Comparison of ENCODE assay signal across 40 cellular contexts in the genomic region with DNA sequence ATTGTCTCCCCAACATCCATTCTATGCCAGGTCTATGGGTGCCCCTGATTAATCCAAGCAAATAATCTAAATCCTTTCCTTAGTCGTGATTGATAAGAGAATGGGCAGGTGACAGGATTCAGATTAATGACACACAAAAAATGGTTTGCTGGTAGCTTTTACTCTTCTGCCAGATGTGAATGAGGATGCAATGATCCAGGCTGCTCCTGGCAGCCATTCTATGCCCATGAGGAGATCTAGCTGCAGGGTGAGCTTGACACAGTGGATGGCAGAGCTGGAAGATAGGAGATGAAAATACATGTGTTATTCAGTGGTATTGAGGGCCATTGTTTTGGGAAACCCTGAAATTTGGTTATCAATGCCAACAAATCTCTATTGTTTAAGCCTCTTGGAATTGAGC.
"Had no signal": no experiment of that assay in that cellular context is flagged by ENCODE, and none has a peak within 500 bp of the region (broad histone marks: within the 10 kb centered on the region; RNA-seq: fewer than 3 reads in every experiment).

No MANE protein-coding gene starts in this region.

- H3K4me1 Mint-ChIP-seq: activated naive CD4-positive, alpha-beta T cell treated with anti-CD3 and anti-CD28 coated beads, Interleukin-2, amount 10 ng/mL, durations not matched to agents 7 days and 5 days; activated naive CD4-positive, alpha-beta T cell treated with anti-CD3 and anti-CD28 coated beads, Interleukin-2, amount 50 U/mL, for 24 hours; activated naive CD8-positive, alpha-beta T cell treated with anti-CD3 and anti-CD28 coated beads for 36 hours; activated naive CD8-positive, alpha-beta T cell treated with anti-CD3 and anti-CD28 coated beads, Interleukin-2, amount 10 ng/mL, durations not matched to agents 7 days and 5 days; activated naive CD8-positive, alpha-beta T cell treated with anti-CD3 and anti-CD28 coated beads, Interleukin-2, amount 50 U/mL, for 24 hours; activated T-helper 17 cell treated with anti-CD3 and anti-CD28 coated beads, Interleukin-2, amount 50 U/mL, for 72 hours; brain; central memory CD8-positive, alpha-beta T cell had no signal

- H3K4me1 ChIP-seq: adrenal gland, body of pancreas, breast epithelium had no signal

- H3K36me3 ChIP-seq: adrenal gland, brain microvascular endothelial cell, breast epithelium, cardiac muscle cell had no signal

- H3K27me3 ChIP-seq: adrenal gland, ascending aorta, body of pancreas, brain microvascular endothelial cell, breast epithelium, cardiac muscle cell had no signal

- H3K27me3 Mint-ChIP-seq: activated naive CD4-positive, alpha-beta T cell treated with anti-CD3 and anti-CD28 coated beads, Interleukin-2, amount 10 ng/mL, durations not matched to agents 7 days and 5 days; activated naive CD4-positive, alpha-beta T cell treated with anti-CD3 and anti-CD28 coated beads, Interleukin-2, amount 50 U/mL, for 24 hours; activated naive CD8-positive, alpha-beta T cell; activated naive CD8-positive, alpha-beta T cell treated with anti-CD3 and anti-CD28 coated beads for 36 hours; activated naive CD8-positive, alpha-beta T cell treated with anti-CD3 and anti-CD28 coated beads, Interleukin-2, amount 10 ng/mL, durations not matched to agents 7 days and 5 days; activated naive CD8-positive, alpha-beta T cell treated with anti-CD3 and anti-CD28 coated beads, Interleukin-2, amount 50 U/mL, for 24 hours; activated T-cell treated with anti-CD3 and anti-CD28 coated beads, Interleukin-2, amount 50 U/mL, for 24 hours; activated T-helper 17 cell treated with anti-CD3 and anti-CD28 coated beads, Interleukin-2, amount 50 U/mL, for 72 hours; brain; central memory CD8-positive, alpha-beta T cell had no signal

- H3K4me3 ChIP-seq: adrenal gland, ascending aorta, body of pancreas, breast epithelium, cardiac muscle cell had no signal

- DNase-seq: activated effector memory CD4-positive, alpha-beta T cell treated with anti-CD3 and anti-CD28 coated beads, Interleukin-2, amount 50 U/mL, for 16 hours; activated effector memory CD4-positive, alpha-beta T cell treated with Interleukin-2 at 50 U/mL for 16 hours; activated gamma-delta T cell; activated gamma-delta T cell treated with Interleukin-2 at 50 U/mL for 16 hours; activated naive CD4-positive, alpha-beta T cell; activated naive CD4-positive, alpha-beta T cell treated with anti-CD3 and anti-CD28 coated beads for 36 hours; activated naive CD4-positive, alpha-beta T cell treated with anti-CD3 and anti-CD28 coated beads, Interleukin-2, amount 10 ng/mL, durations not matched to agents 7 days and 5 days; activated naive CD4-positive, alpha-beta T cell treated with anti-CD3 and anti-CD28 coated beads, Interleukin-2, amount 50 U/mL, for 16 hours; activated naive CD4-positive, alpha-beta T cell treated with Interleukin-2 at 50 U/mL for 16 hours; activated naive CD8-positive, alpha-beta T cell treated with anti-CD3 and anti-CD28 coated beads for 36 hours; activated naive CD8-positive, alpha-beta T cell treated with anti-CD3 and anti-CD28 coated beads, Interleukin-2, amount 10 ng/mL, durations not matched to agents 7 days and 5 days; activated naive CD8-positive, alpha-beta T cell treated with anti-CD3 and anti-CD28 coated beads, Interleukin-2, amount 50 U/mL, for 24 hours; activated T-cell treated with anti-CD3 and anti-CD28 coated beads, Interleukin-2, amount 50 U/mL, for 1 hour; activated T-cell treated with anti-CD3 and anti-CD28 coated beads, Interleukin-2, amount 50 U/mL, for 24 hours; activated T-cell treated with anti-CD3 and anti-CD28 coated beads, Interleukin-2, amount 50 U/mL, for 4 hours; activated T-cell treated with anti-CD3 and anti-CD28 coated beads, Interleukin-2, amount 50 U/mL, for 48 hours; activated T-cell treated with anti-CD3 and anti-CD28 coated beads, Interleukin-2, amount 50 U/mL, for 72 hours; adrenal gland; amniotic stem cell; amygdala; anterior cingulate cortex; aorta; body of pancreas; brain microvascular endothelial cell; caudate nucleus; central memory CD4-positive, alpha-beta T cell; cerebellar nuclear complex had no signal

- ATAC-seq: activated naive CD4-positive, alpha-beta T cell treated with anti-CD3 and anti-CD28 coated beads, Interleukin-2, amount 50 U/mL, for 72 hours; activated naive CD8-positive, alpha-beta T cell treated with anti-CD3 and anti-CD28 coated beads, Interleukin-2, amount 50 U/mL, for 24 hours; activated T-cell treated with anti-CD3 and anti-CD28 coated beads, Interleukin-2, amount 50 U/mL, for 4 hours; activated T-cell treated with anti-CD3 and anti-CD28 coated beads, Interleukin-2, amount 50 U/mL, for 72 hours; activated T-helper 17 cell treated with anti-CD3 and anti-CD28 coated beads, Interleukin-2, amount 50 U/mL, for 72 hours; body of pancreas had no signal

- H3K27ac ChIP-seq: adrenal gland, body of pancreas, brain microvascular endothelial cell, breast epithelium, cardiac muscle cell had no signal

- FAIRE-seq: astrocyte, bronchial epithelial cell had no signal

- H3K36me3 Mint-ChIP-seq: activated naive CD4-positive, alpha-beta T cell treated with anti-CD3 and anti-CD28 coated beads, Interleukin-2, amount 10 ng/mL, durations not matched to agents 7 days and 5 days; activated naive CD4-positive, alpha-beta T cell treated with anti-CD3 and anti-CD28 coated beads, Interleukin-2, amount 50 U/mL, for 72 hours; activated naive CD8-positive, alpha-beta T cell treated with anti-CD3 and anti-CD28 coated beads, Interleukin-2, amount 10 ng/mL, durations not matched to agents 7 days and 5 days had no signal

- H3K9me3 ChIP-seq: adrenal gland, ascending aorta, body of pancreas, breast epithelium had no signal

- H3K27ac Mint-ChIP-seq: activated naive CD4-positive, alpha-beta T cell treated with anti-CD3 and anti-CD28 coated beads for 36 hours; activated naive CD4-positive, alpha-beta T cell treated with anti-CD3 and anti-CD28 coated beads, Interleukin-2, amount 10 ng/mL, durations not matched to agents 7 days and 5 days; activated naive CD4-positive, alpha-beta T cell treated with anti-CD3 and anti-CD28 coated beads, Interleukin-2, amount 50 U/mL, for 24 hours; activated naive CD4-positive, alpha-beta T cell treated with anti-CD3 and anti-CD28 coated beads, Interleukin-2, amount 50 U/mL, for 72 hours; activated naive CD8-positive, alpha-beta T cell; activated naive CD8-positive, alpha-beta T cell treated with anti-CD3 and anti-CD28 coated beads for 36 hours; activated naive CD8-positive, alpha-beta T cell treated with anti-CD3 and anti-CD28 coated beads, Interleukin-2, amount 10 ng/mL, durations not matched to agents 7 days and 5 days; activated naive CD8-positive, alpha-beta T cell treated with anti-CD3 and anti-CD28 coated beads, Interleukin-2, amount 50 U/mL, for 24 hours; activated T-cell treated with anti-CD3 and anti-CD28 coated beads, Interleukin-2, amount 50 U/mL, for 24 hours; activated T-cell treated with anti-CD3 and anti-CD28 coated beads, Interleukin-2, amount 50 U/mL, for 72 hours; activated T-helper 1 cell treated with anti-CD3 and anti-CD28 coated beads, Interleukin-12 subunit alpha, Interleukin-12 subunit beta, Interleukin-2, Interleukin-4 antibody, amounts not matched to agents 30 ng/mL and 10 ng/mL and 1 ng/mL, durations not matched to agents 14 hours and 24 hours and 36 hours; activated T-helper 17 cell treated with anti-CD3 and anti-CD28 coated beads, Interleukin-2, amount 50 U/mL, for 72 hours; activated T-helper 2 cell treated with anti-CD3 and anti-CD28 coated beads, Interferon-gamma antibody, Interleukin-2, Interleukin-4, amounts not matched to agents 10 μg/mL and 5 μg/mL and 100 μg/mL, durations not matched to agents 14 hours and 24 hours and 36 hours; brain had no signal

- H3K9me3 Mint-ChIP-seq: activated naive CD4-positive, alpha-beta T cell treated with anti-CD3 and anti-CD28 coated beads for 36 hours; activated naive CD4-positive, alpha-beta T cell treated with anti-CD3 and anti-CD28 coated beads, Interleukin-2, amount 10 ng/mL, durations not matched to agents 7 days and 5 days; activated naive CD4-positive, alpha-beta T cell treated with anti-CD3 and anti-CD28 coated beads, Interleukin-2, amount 50 U/mL, for 24 hours; activated naive CD4-positive, alpha-beta T cell treated with anti-CD3 and anti-CD28 coated beads, Interleukin-2, amount 50 U/mL, for 72 hours; activated naive CD8-positive, alpha-beta T cell treated with anti-CD3 and anti-CD28 coated beads for 36 hours; activated naive CD8-positive, alpha-beta T cell treated with anti-CD3 and anti-CD28 coated beads, Interleukin-2, amount 10 ng/mL, durations not matched to agents 7 days and 5 days; activated naive CD8-positive, alpha-beta T cell treated with anti-CD3 and anti-CD28 coated beads, Interleukin-2, amount 50 U/mL, for 24 hours; activated T-cell treated with anti-CD3 and anti-CD28 coated beads, Interleukin-2, amount 50 U/mL, for 24 hours; activated T-cell treated with anti-CD3 and anti-CD28 coated beads, Interleukin-2, amount 50 U/mL, for 4 hours; activated T-cell treated with anti-CD3 and anti-CD28 coated beads, Interleukin-2, amount 50 U/mL, for 72 hours; activated T-helper 1 cell treated with anti-CD3 and anti-CD28 coated beads, Interleukin-12 subunit alpha, Interleukin-12 subunit beta, Interleukin-2, Interleukin-4 antibody, amounts not matched to agents 30 ng/mL and 10 ng/mL and 1 ng/mL, durations not matched to agents 14 hours and 24 hours and 36 hours; activated T-helper 17 cell treated with anti-CD3 and anti-CD28 coated beads, Interleukin-2, amount 50 U/mL, for 72 hours; activated T-helper 2 cell treated with anti-CD3 and anti-CD28 coated beads, Interferon-gamma antibody, Interleukin-2, Interleukin-4, amounts not matched to agents 10 μg/mL and 5 μg/mL and 100 μg/mL, durations not matched to agents 14 hours and 24 hours and 36 hours; central memory CD8-positive, alpha-beta T cell had no signal

- H3K4me3 Mint-ChIP-seq: activated naive CD4-positive, alpha-beta T cell treated with anti-CD3 and anti-CD28 coated beads for 36 hours; activated naive CD4-positive, alpha-beta T cell treated with anti-CD3 and anti-CD28 coated beads, Interleukin-2, amount 10 ng/mL, durations not matched to agents 7 days and 5 days; activated naive CD4-positive, alpha-beta T cell treated with anti-CD3 and anti-CD28 coated beads, Interleukin-2, amount 50 U/mL, for 24 hours; activated naive CD8-positive, alpha-beta T cell; activated naive CD8-positive, alpha-beta T cell treated with anti-CD3 and anti-CD28 coated beads for 36 hours; activated naive CD8-positive, alpha-beta T cell treated with anti-CD3 and anti-CD28 coated beads, Interleukin-2, amount 10 ng/mL, durations not matched to agents 7 days and 5 days; activated naive CD8-positive, alpha-beta T cell treated with anti-CD3 and anti-CD28 coated beads, Interleukin-2, amount 50 U/mL, for 24 hours; activated T-cell treated with anti-CD3 and anti-CD28 coated beads, Interleukin-2, amount 50 U/mL, for 24 hours; activated T-cell treated with anti-CD3 and anti-CD28 coated beads, Interleukin-2, amount 50 U/mL, for 4 hours; activated T-cell treated with anti-CD3 and anti-CD28 coated beads, Interleukin-2, amount 50 U/mL, for 72 hours; activated T-helper 1 cell treated with anti-CD3 and anti-CD28 coated beads, Interleukin-12 subunit alpha, Interleukin-12 subunit beta, Interleukin-2, Interleukin-4 antibody, amounts not matched to agents 30 ng/mL and 10 ng/mL and 1 ng/mL, durations not matched to agents 14 hours and 24 hours and 36 hours; activated T-helper 17 cell treated with anti-CD3 and anti-CD28 coated beads, Interleukin-2, amount 50 U/mL, for 72 hours; brain; central memory CD8-positive, alpha-beta T cell had no signal
